Comparison of ENCODE assay signal across 22 cellular contexts in the genomic region with DNA sequence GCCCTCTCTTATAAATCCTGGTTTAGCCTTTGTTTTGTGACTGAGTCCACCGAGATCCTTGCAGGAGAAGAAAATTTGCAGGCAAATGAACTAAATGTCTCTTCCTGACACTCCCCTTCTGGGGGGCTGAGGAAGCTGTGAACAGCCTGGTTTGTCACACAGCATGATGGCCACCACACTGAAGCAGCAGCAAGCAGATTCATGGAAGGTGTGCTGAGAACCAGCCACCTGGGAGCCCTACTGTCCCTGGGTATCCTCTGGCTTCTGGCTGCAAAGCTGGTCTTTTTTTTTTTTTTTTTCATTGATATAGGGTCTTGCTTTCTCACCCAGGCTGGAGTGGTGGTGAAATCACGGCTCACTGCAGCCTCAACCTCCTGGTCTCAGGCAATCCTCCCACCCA. TPM values are rescaled to one million over a fixed set of nuclear protein-coding genes. Genes with fewer than 3 reads are reported as not detected.
"Had no signal": no experiment of that assay in that cellular context is flagged by ENCODE, and none has a peak within 500 bp of the region (broad histone marks: within the 10 kb centered on the region; RNA-seq: fewer than 3 reads in every experiment).

No MANE protein-coding gene starts in this region.

- H3K27ac Mint-ChIP-seq: memory B cell; mesothelial cell of epicardium; natural killer cell; stimulated activated memory B cell treated with anti-CD40 and anti-IgM and Interleukin-4, amounts not matched to agents 10 μg/mL and 1 μg/mL and 100 μg/mL, for 72 hours; stimulated activated naive CD8-positive, alpha-beta T cell treated with anti-CD3 and anti-CD28 coated beads, Interleukin-15, Interleukin-2, amounts not matched to agents 100 ng/mL and 50 ng/mL, for 24 hours had no signal

- H3K4me2 ChIP-seq: hepatocyte, smooth muscle cell had no signal

- H3K9me3 Mint-ChIP-seq: memory B cell; mesothelial cell of epicardium; natural killer cell; neural crest cell; stimulated activated memory B cell treated with anti-CD40 and anti-IgM and Interleukin-4, amounts not matched to agents 10 μg/mL and 1 μg/mL and 100 μg/mL, for 72 hours; stimulated activated naive CD8-positive, alpha-beta T cell treated with anti-CD3 and anti-CD28 coated beads, Interleukin-15, Interleukin-2, amounts not matched to agents 100 ng/mL and 50 ng/mL, for 24 hours had no signal

- H3K27ac ChIP-seq: hepatocyte, left ventricle myocardium inferior, lower lobe of right lung, ovary, right atrium auricular region, tibial artery, upper lobe of left lung, uterus had no signal

- ATAC-seq: left cardiac atrium; natural killer cell; stimulated activated memory B cell treated with anti-CD40 and anti-IgM and Interleukin-4, amounts not matched to agents 10 μg/mL and 1 μg/mL and 100 μg/mL, for 72 hours had no signal

- H3K4me1 ChIP-seq: left ventricle myocardium inferior, lower lobe of right lung, right atrium auricular region, tibial artery, upper lobe of left lung, uterus had no signal

- H3K36me3 Mint-ChIP-seq: memory B cell; natural killer cell; stimulated activated memory B cell treated with anti-CD40 and anti-IgM and Interleukin-4, amounts not matched to agents 10 μg/mL and 1 μg/mL and 100 μg/mL, for 72 hours had no signal

- H3K4me1 Mint-ChIP-seq: natural killer cell; neural crest cell; stimulated activated memory B cell treated with anti-CD40 and anti-IgM and Interleukin-4, amounts not matched to agents 10 μg/mL and 1 μg/mL and 100 μg/mL, for 72 hours had no signal

- H3K27me3 ChIP-seq: hepatocyte, ovary, right atrium auricular region, tibial artery, upper lobe of left lung, uterus had no signal

- H3K4me3 ChIP-seq: hepatocyte, left ventricle myocardium inferior, lower lobe of right lung, ovary, right atrium auricular region, smooth muscle cell, tibial artery, upper lobe of left lung, uterus had no signal

- H3K36me3 ChIP-seq: ovary, right atrium auricular region, uterus had no signal

- DNase-seq: effector CD8-positive, alpha-beta T cell; foreskin melanocyte; head of caudate nucleus; left cardiac atrium; left ventricle myocardium inferior; lower lobe of right lung; natural killer cell; stimulated activated CD4-positive, alpha-beta T cell treated with anti-CD3 and anti-CD28 coated beads, Interleukin-1b, Interleukin-23, amount 100 ng/mL, for 48 hours; stimulated activated CD4-positive, alpha-beta T cell treated with anti-CD3 and anti-CD28 coated beads, Interleukin-4, amount 100 ng/mL, for 24 hours; tibial artery; upper lobe of left lung; uterus had no signal

- H3K9me3 ChIP-seq: left ventricle myocardium inferior, lower lobe of right lung, ovary, right atrium auricular region, tibial artery, upper lobe of left lung, uterus had no signal

- H3K4me3 Mint-ChIP-seq: memory B cell; mesothelial cell of epicardium; natural killer cell; neural crest cell; stimulated activated memory B cell treated with anti-CD40 and anti-IgM and Interleukin-4, amounts not matched to agents 10 μg/mL and 1 μg/mL and 100 μg/mL, for 72 hours; stimulated activated naive CD8-positive, alpha-beta T cell treated with anti-CD3 and anti-CD28 coated beads, Interleukin-15, Interleukin-2, amounts not matched to agents 100 ng/mL and 50 ng/mL, for 24 hours had no signal

RNA-seq across cellular contexts. Expression of gene CCER2, which starts 30.0 kb away (rescaled TPM):
- total RNA-seq: dermis microvascular lymphatic vessel endothelial cell, hepatocyte, left cardiac atrium, left ventricle myocardium inferior, lower lobe of right lung, right atrium auricular region, smooth muscle cell had no signal

RNA-seq across cellular contexts. Expression of gene FBXO17, which starts 33.6 kb away (rescaled TPM):
- total RNA-seq: natural killer cell had no signal
